In genomic region chr14:65296876-65297275, GRCh38 we compare ENCODE assay signal across 20 cellular contexts.
"Had no signal": no experiment of that assay in that cellular context is flagged by ENCODE, and none has a peak within 500 bp of the region (broad histone marks: within the 10 kb centered on the region; RNA-seq: fewer than 3 reads in every experiment).

No MANE protein-coding gene starts in this region.

- H3K4me1 ChIP-seq: neural progenitor cell, prostate gland had no signal

- FAIRE-seq: TTC549 had no signal

- H3K27ac ChIP-seq: cardiac muscle cell, neural progenitor cell, prostate gland had no signal

- H3K4me3 Mint-ChIP-seq: activated CD4-positive, alpha-beta T cell treated with anti-CD3 and anti-CD28 coated beads, Interleukin-2, amount 10 ng/mL, durations not matched to agents 7 days and 5 days; effector memory CD8-positive, alpha-beta T cell; naive thymus-derived CD4-positive, alpha-beta T cell; neural progenitor cell; T-helper 2 cell treated with Interferon-gamma antibody and Interleukin-4, amounts not matched to agents 5 μg/mL and 100 μg/mL, for 36 hours; WTC11 had no signal

- H3K36me3 Mint-ChIP-seq: neural progenitor cell, WTC11 had no signal

- H3K9me3 Mint-ChIP-seq: activated CD4-positive, alpha-beta T cell treated with anti-CD3 and anti-CD28 coated beads, Interleukin-2, amount 10 ng/mL, durations not matched to agents 7 days and 5 days; effector memory CD8-positive, alpha-beta T cell; neural progenitor cell; stimulated activated naive CD8-positive, alpha-beta T cell treated with anti-CD3 and anti-CD28 coated beads, Interleukin-15, amount 100 ng/mL, for 72 hours; T-helper 2 cell treated with Interferon-gamma antibody and Interleukin-4, amounts not matched to agents 5 μg/mL and 100 μg/mL, for 36 hours; WTC11 had no signal

- H3K9ac ChIP-seq: neural progenitor cell had no signal

- H3K4me1 Mint-ChIP-seq: neural progenitor cell, WTC11 had no signal

- ATAC-seq: effector memory CD8-positive, alpha-beta T cell; left cardiac atrium; naive thymus-derived CD4-positive, alpha-beta T cell; right cardiac atrium; stimulated activated naive CD8-positive, alpha-beta T cell treated with anti-CD3 and anti-CD28 coated beads, Interleukin-15, amount 100 ng/mL, for 72 hours; WTC11 had no signal

- H3K9me3 ChIP-seq: prostate gland had no signal

- H3K27me3 ChIP-seq: cardiac muscle cell, neural progenitor cell had no signal

- H3K4me2 ChIP-seq: neural progenitor cell had no signal

- H2AFZ ChIP-seq: neural progenitor cell had no signal

- H3K4me3 ChIP-seq: cardiac muscle cell, neural progenitor cell, prostate gland had no signal

- H3K27ac Mint-ChIP-seq: activated CD4-positive, alpha-beta T cell treated with anti-CD3 and anti-CD28 coated beads, Interleukin-2, amount 10 ng/mL, durations not matched to agents 7 days and 5 days; effector memory CD8-positive, alpha-beta T cell; neural progenitor cell; stimulated activated naive CD8-positive, alpha-beta T cell treated with anti-CD3 and anti-CD28 coated beads, Interleukin-15, amount 100 ng/mL, for 72 hours; T-helper 2 cell treated with Interferon-gamma antibody and Interleukin-4, amounts not matched to agents 5 μg/mL and 100 μg/mL, for 36 hours; WTC11 had no signal

- H3K36me3 ChIP-seq: cardiac muscle cell, neural progenitor cell, prostate gland had no signal

- DNase-seq: activated CD4-positive, alpha-beta T cell treated with anti-CD3 and anti-CD28 coated beads, Interleukin-2, amount 10 ng/mL, durations not matched to agents 7 days and 5 days; activated CD8-positive, alpha-beta memory T cell treated with anti-CD3 and anti-CD28 coated beads, Interleukin-2, amount 50 U/mL, for 4 hours; activated effector memory CD4-positive, alpha-beta T cell treated with anti-CD3 and anti-CD28 coated beads, Interleukin-2, amount 50 U/mL, for 16 hours; activated naive CD4-positive, alpha-beta T cell treated with anti-CD3 and anti-CD28 coated beads, Interleukin-2, amount 50 U/mL, for 16 hours; activated T-cell treated with anti-CD3 and anti-CD28 coated beads, Interleukin-2, amount 50 U/mL, for 48 hours; amniotic stem cell; effector memory CD8-positive, alpha-beta T cell; left cardiac atrium; mesendoderm; naive thymus-derived CD4-positive, alpha-beta T cell; right cardiac atrium; stimulated activated CD4-positive, alpha-beta T cell treated with anti-CD3 and anti-CD28 coated beads, Interleukin-2, amount 100 ng/mL, for 24 hours; stimulated activated naive CD8-positive, alpha-beta T cell treated with anti-CD3 and anti-CD28 coated beads, Interleukin-15, amount 100 ng/mL, for 72 hours; trophoblast cell had no signal

- H3K27me3 Mint-ChIP-seq: activated CD4-positive, alpha-beta T cell treated with anti-CD3 and anti-CD28 coated beads, Interleukin-2, amount 10 ng/mL, durations not matched to agents 7 days and 5 days; effector memory CD8-positive, alpha-beta T cell; naive thymus-derived CD4-positive, alpha-beta T cell; stimulated activated naive CD8-positive, alpha-beta T cell treated with anti-CD3 and anti-CD28 coated beads, Interleukin-15, amount 100 ng/mL, for 72 hours had no signal
